ENCODE assay signal across 15 cellular contexts in the genomic region with DNA sequence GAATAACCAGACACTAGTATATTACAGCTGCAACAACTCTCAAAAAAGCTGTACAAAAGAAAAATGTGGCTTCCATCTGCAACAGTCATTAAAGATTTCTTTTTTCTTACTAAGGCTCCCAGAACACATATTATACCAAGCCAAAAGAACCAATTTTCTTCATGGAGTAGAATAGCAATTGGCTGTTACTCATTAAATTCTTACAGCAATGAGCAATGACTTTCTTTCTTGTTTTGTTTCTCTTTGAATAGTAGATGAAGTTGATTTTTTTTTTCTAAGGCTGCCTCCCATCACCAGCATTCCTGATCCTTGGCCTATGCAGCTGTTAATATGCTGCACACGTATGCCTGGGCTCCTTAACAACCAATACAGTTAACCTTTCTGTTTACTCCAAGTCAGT. TPM values are rescaled to one million over a fixed set of nuclear protein-coding genes. Genes with fewer than 3 reads are reported as not detected.
DNase-seq lines count a peak whose midpoint lies in the region; ATAC-seq, FAIRE-seq and TF ChIP-seq lines count a peak whose summit lies in the region.
"Had no signal": no experiment of that assay in that cellular context is flagged by ENCODE, and none has a peak within 500 bp of the region (broad histone marks: within the 10 kb centered on the region; RNA-seq: fewer than 3 reads in every experiment).

No MANE protein-coding gene starts in this region.

- no peak overlapping the region for H3K4me3 ChIP-seq in AG09309 (ENCODE audit: control insufficient read depth, low read depth, low read length)
- H3K4me3 ChIP-seq in sigmoid colon = no peak overlapping the region
- no peak overlapping the region for H3K4me3 ChIP-seq in lower leg skin (ENCODE audit: low read depth, poor library complexity, severe bottlenecking)
- H3K4me3 ChIP-seq: colonic mucosa, psoas muscle had no signal

- intact Hi-C loops in sigmoid colon (cut with DNase I) = loop anchor here (5.0 kb wide), 1 partner anchor 212 kb away; no protein-coding TSS in a partner anchor
- intact Hi-C loops in lower leg skin (cut with DNase I; ENCODE audit: low total_unique reads) = no loop called here
- intact Hi-C loops in posterior vena cava (cut with DNase I) = loop anchor here in 1 of 2 donors (10.0 kb wide), 1 partner anchor 200 kb away; no protein-coding TSS in a partner anchor

- H3K27ac ChIP-seq in sigmoid colon = peak overlapping the region in 1 of 4 donors; percentile 29
- H3K27ac ChIP-seq: colonic mucosa, psoas muscle had no signal

- ATAC-seq in HG03039 (IDR thresholded peaks at IDR 0.05; ENCODE audit: unreplicated experiment) = no peak
- ATAC-seq: psoas muscle had no signal

- TF ChIP-seq CTCF in AG09309 (IDR thresholded peaks at IDR 0.05; ENCODE audit: control insufficient read depth, insufficient read depth, low read depth, low read length, missing control alignments) (no peak), HFFc6 (IDR thresholded peaks at IDR 0.05) (no peak), sigmoid colon (IDR thresholded peaks at IDR 0.05) (no peak), lower leg skin (IDR thresholded peaks at IDR 0.05) (no peak)

- peak overlapping the region; percentile 44; the same call in 1 of the 2 replicates for H3K27ac Mint-ChIP-seq in HFFc6

- H3K27me3 ChIP-seq in sigmoid colon = no peaks in the 10 kb centered on the region
- H3K27me3 ChIP-seq: colonic mucosa had no signal

- H3K9me3 Mint-ChIP-seq in HFFc6 = no peaks in the 10 kb centered on the region

- H3K36me3 ChIP-seq in sigmoid colon = peaks cover 0 to 10% (median 0%) of the 10 kb centered on the region in 4 donors
- H3K36me3 ChIP-seq: colonic mucosa had no signal

- FAIRE-seq in endometrium (lab: Jason Lieb, UNC) = peak; percentile 92

- H3K9me3 ChIP-seq in sigmoid colon = no peaks in the 10 kb centered on the region
- H3K9me3 ChIP-seq: colonic mucosa, psoas muscle had no signal

- peak; percentile 29 for DNase-seq in AG09309 (ENCODE audit: low read depth)
- peak; percentile 11 for DNase-seq in HFFc6
- peak; percentile 24 for DNase-seq in midbrain (lab: John Stamatoyannopoulos, UW)
- no peak for DNase-seq in sigmoid colon
- DNase-seq in lower leg skin (ENCODE audit: low spot score in 2 of 2) = no peak
- DNase-seq in posterior vena cava (ENCODE audit: low spot score) = no peak
- DNase-seq: activated CD4-positive, alpha-beta T cell treated with anti-CD3 and anti-CD28 coated beads, Interleukin-2, amount 50 U/mL, for 1 hour; activated effector memory CD4-positive, alpha-beta T cell treated with Interleukin-2 at 50 U/mL for 16 hours; colonic mucosa; NCI-H2107; psoas muscle; stimulated activated CD4-positive, alpha-beta T cell treated with anti-CD3 and anti-CD28 coated beads, Interleukin-4, amount 100 ng/mL, for 24 hours; stimulated activated naive CD4-positive, alpha-beta T cell had no signal

- H3K4me3 Mint-ChIP-seq in HFFc6 = no peak overlapping the region

- TF ChIP-seq EP300 in sigmoid colon (IDR thresholded peaks at IDR 0.05) = no peak

- H3K27me3 Mint-ChIP-seq in HFFc6 (ENCODE audit: insufficient read depth) = no peaks in the 10 kb centered on the region; the same call in 1 of the 2 replicates

- no peaks in the 10 kb centered on the region for H3K36me3 Mint-ChIP-seq in HFFc6 (ENCODE audit: low read depth)

- H3K4me1 Mint-ChIP-seq in HFFc6 (ENCODE audit: low read depth) = peaks cover 13% of the 10 kb centered on the region

- WGBS in sigmoid colon, 2 donors = 64 to 70% methylated on average over 1 of the region's 1 CpG
- WGBS in lower leg skin, 2 donors = 55 to 56% methylated on average over 1 of the region's 1 CpG

- no peaks in the 10 kb centered on the region for H3K4me1 ChIP-seq in sigmoid colon
- H3K4me1 ChIP-seq: colonic mucosa, psoas muscle had no signal

- no peak for TF ChIP-seq POLR2A in sigmoid colon (IDR thresholded peaks at IDR 0.05)
- no peak for TF ChIP-seq POLR2A in lower leg skin (IDR thresholded peaks at IDR 0.05)

RNA-seq across cellular contexts. Expression of gene SPOCK2, which starts 36.6 kb away (rescaled TPM):
- not detected for total RNA-seq in HFFc6 (2021; fragmentation: NEBNext Ultra II Directional; extraction: Animal tissue kit (Norgen Biotek cat#: 25700))
- total RNA-seq in sigmoid colon (1 to 10 TPM; 5.8 to 10.0 (median 8.5) TPM), lower leg skin (1 to 10 TPM in 3 of 4 donors, under 1 TPM in 1; 0.65 to 3.9 (median 3.5) TPM), posterior vena cava (1 to 10 TPM; 2.4 to 4.5 TPM)
- polyA plus RNA-seq in sigmoid colon = 10 to 100 TPM in 1 of 3 donors, 1 to 10 TPM in 1, under 1 TPM in 1; 0.60 to 59.5 (median 2.8) TPM

Comparison
In these comparisons a context has a peak if more than half of its experiments do, and no peak if none do; other contexts are left out.
1. DNase-seq: peak in AG09309 (single experiment), HFFc6 (single experiment) and midbrain (single experiment); none in sigmoid colon (single experiment), lower leg skin (0 of 2) and posterior vena cava (single experiment).